Comparison of ENCODE assay signal across 14 cellular contexts in the genomic region with DNA sequence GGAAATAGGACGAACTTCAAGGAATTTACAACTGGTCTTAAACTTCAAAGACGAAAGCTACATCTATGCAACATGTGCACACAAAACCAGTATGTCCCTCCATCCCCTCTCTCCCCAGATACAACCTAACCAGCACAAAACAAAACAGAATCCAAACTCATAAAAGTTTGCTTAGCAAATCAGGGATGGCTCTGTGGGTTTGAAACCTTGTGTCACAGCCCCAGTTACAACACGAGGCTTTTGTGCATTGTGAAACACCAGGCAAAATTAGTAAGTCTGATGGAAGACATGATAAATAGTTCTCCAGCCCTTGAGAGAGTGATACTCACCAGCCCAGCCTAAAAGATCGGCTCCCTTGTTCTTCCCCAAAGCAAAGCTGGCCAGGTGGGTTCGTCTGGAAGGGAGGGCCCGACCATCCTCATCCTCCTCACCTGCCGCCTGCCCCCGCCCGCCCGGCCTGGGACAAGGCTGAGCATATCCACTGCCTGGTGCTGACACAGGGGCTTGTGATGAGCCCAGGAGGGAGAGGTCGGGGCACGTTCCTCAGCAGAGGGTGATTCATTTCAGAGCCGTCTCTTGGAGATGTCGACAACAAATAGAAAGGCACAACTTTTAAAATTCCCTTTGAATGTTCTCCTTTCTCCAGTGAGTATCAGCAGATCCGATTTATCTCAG.
DNase-seq lines count a peak whose midpoint lies in the region; ATAC-seq, FAIRE-seq and TF ChIP-seq lines count a peak whose summit lies in the region.
"Had no signal": no experiment of that assay in that cellular context is flagged by ENCODE, and none has a peak within 500 bp of the region (broad histone marks: within the 10 kb centered on the region; RNA-seq: fewer than 3 reads in every experiment).

No MANE protein-coding gene starts in this region.

- CTCF ChIA-PET in HepG2 (lab: Yijun Ruan, JAX; ENCODE audit: low intra/inter-chr PET ratio, low total read pairs) = no interaction called here

- FAIRE-seq in HepG2 (lab: Jason Lieb, UNC) = no peak
- FAIRE-seq: K562 had no signal

- TF ChIP-seq RAD21 in HepG2 (CRISPR knock-in tag; IDR thresholded peaks at IDR 0.05) = no peak

- intact Hi-C loops in HepG2 (cut with micrococcal nuclease; ENCODE audit: unreplicated experiment) = no loop called here
- intact Hi-C loops in right lobe of liver (cut with DNase I) = no loop called here

- TF ChIP-seq POLR2A in HepG2 (IDR thresholded peaks at IDR 0.05; ENCODE audit: insufficient read depth in 1 of 2, low read depth in 2 of 2, low read length in 2 of 2) (no peak), right lobe of liver (IDR thresholded peaks at IDR 0.05) (no peak)

- H3K9ac ChIP-seq in HepG2 (ENCODE audit: insufficient read depth, low read depth, low read length) = no peak overlapping the region

- H3K36me3 ChIP-seq in HepG2 (replicated peaks in 1 of 2; ENCODE audit: control insufficient read depth in 1 of 2, insufficient read depth in 2 of 2, low read length in 2 of 2) (no peaks in the 10 kb centered on the region), right lobe of liver (no peaks in the 10 kb centered on the region), brain microvascular endothelial cell (replicated peaks) (no peaks in the 10 kb centered on the region), BE2C (no peaks in the 10 kb centered on the region)

- no peaks in the 10 kb centered on the region; the same call in 1 of the 2 replicates for H4K20me1 ChIP-seq in HepG2 (ENCODE audit: insufficient read depth, low read length)

- POLR2A ChIA-PET in HepG2 (lab: Yijun Ruan, JAX) = no interaction called here

- H3K79me2 ChIP-seq in HepG2 (ENCODE audit: insufficient read depth, low read length) = no peaks in the 10 kb centered on the region

- DNase-seq in HepG2 (ENCODE audit: low spot score) (no peak), right lobe of liver (no peak), brain microvascular endothelial cell (peak; percentile 12), islet precursor cell (peak; percentile 80), BE2C (no peak), COR-L47 (lab: John Stamatoyannopoulos, UW) (no peak)
- DNase-seq in central memory CD4-positive, alpha-beta T cell = no peak
- DNase-seq: midbrain, right cardiac atrium, SHP77 treated with DMSO at 0.1 percent for 48 hours had no signal

- no peaks in the 10 kb centered on the region for H3K4me1 ChIP-seq in HepG2 (ENCODE audit: insufficient read depth, low read length)
- no peaks in the 10 kb centered on the region for H3K4me1 ChIP-seq in right lobe of liver
- H3K4me1 ChIP-seq in BE2C = no peaks in the 10 kb centered on the region

- H3K27ac ChIP-seq in HepG2 (ENCODE audit: extremely low read length, insufficient read depth, low read length) (no peak overlapping the region), right lobe of liver (no peak overlapping the region), brain microvascular endothelial cell (no peak overlapping the region)

- H3K9me3 ChIP-seq in HepG2 (ENCODE audit: low read length) = no peaks in the 10 kb centered on the region
- H3K9me3 ChIP-seq in right lobe of liver = no peaks in the 10 kb centered on the region
- H3K9me3 ChIP-seq in BE2C = no peaks in the 10 kb centered on the region

- TF ChIP-seq CTCF in HepG2 (CRISPR knock-in tag; IDR thresholded peaks at IDR 0.05) (no peak), right lobe of liver (IDR thresholded peaks at IDR 0.05) (no peak), brain microvascular endothelial cell (IDR thresholded peaks at IDR 0.05; ENCODE audit: low read depth, low read length, missing control alignments) (no peak), BE2C (IDR thresholded peaks at IDR 0.05; ENCODE audit: low read depth, low read length) (no peak)

- no peak overlapping the region for H3K4me3 ChIP-seq in HepG2 (replicated peaks in 1 of 3; ENCODE audit: insufficient read depth in 1 of 3, low read depth in 2 of 3, low read length in 3 of 3)
- no peak overlapping the region for H3K4me3 ChIP-seq in right lobe of liver
- H3K4me3 ChIP-seq in brain microvascular endothelial cell (ENCODE audit: low read depth, low read length) = no peak overlapping the region
- no peak overlapping the region for H3K4me3 ChIP-seq in BE2C (ENCODE audit: low read depth, low read length)
- H3K4me3 ChIP-seq: K562 had no signal

- H2AFZ ChIP-seq in HepG2 (ENCODE audit: low read length) = no peak overlapping the region

- no peak overlapping the region for H3K4me2 ChIP-seq in HepG2 (ENCODE audit: low read depth, low read length)

- no peak for TF ChIP-seq EP300 in HepG2 (IDR thresholded peaks at IDR 0.05; ENCODE audit: low read depth in 2 of 2, low read length in 2 of 2)
- no peak for TF ChIP-seq EP300 in HepG2 (CRISPR knock-in tag; IDR thresholded peaks at IDR 0.05; ENCODE audit: borderline replicate concordance)

- WGBS in HepG2 (ENCODE audit: low lambda C conversion rate) = 18% methylated on average over 15 of the region's 15 CpGs
- 29% methylated on average over 5 of the region's 15 CpGs for WGBS in right lobe of liver (ENCODE audit: insufficient coverage, low coverage, low lambda C conversion rate, missing lambda C conversion rate)

- ATAC-seq in HepG2 (no peak; the same call in 2 of the 3 replicates), right lobe of liver (no peak), GM18511 (IDR thresholded peaks at IDR 0.05; ENCODE audit: unreplicated experiment) (no peak)
- ATAC-seq: activated CD4-positive, CD25-positive, alpha-beta regulatory T cell treated with anti-CD3 and anti-CD28 coated beads, Interleukin-2, amount 50 U/mL, for 24 hours; activated T-helper 17 cell treated with anti-CD3 and anti-CD28 coated beads, Interleukin-2, amount 50 U/mL, for 72 hours; K562; right cardiac atrium had no signal

- in situ Hi-C loops in HepG2 (cut with HindIII; ENCODE audit: extremely low pct_ligation_motif_present, low pct_unique_long_range_greater_than_20kb) = no loop called here
- in situ Hi-C loops in brain microvascular endothelial cell (cut with HindIII; ENCODE audit: low pct_ligation_motif_present, low sequenced_read_pairs) = no loop called here

- H3K27me3 ChIP-seq in HepG2 (ENCODE audit: control insufficient read depth in 1 of 2, insufficient read depth in 2 of 2, low read length in 2 of 2) (peaks cover 4 to 49% of the 10 kb centered on the region in 2 experiments; a peak in 3 of 5 replicates), right lobe of liver (peaks cover 0 to 6% of the 10 kb centered on the region in 2 donors), brain microvascular endothelial cell (replicated peaks) (peaks cover 17% of the 10 kb centered on the region), BE2C (no peaks in the 10 kb centered on the region)

- BruUV-seq in HepG2 (replicated peaks; lab: Mats Ljungman, UMichigan) = no TSS peak

TF ChIP-seq in HepG2, 621 proteins besides CTCF, POLR2A, EP300 and RAD21:
- TF ChIP-seq, protein P1, sequence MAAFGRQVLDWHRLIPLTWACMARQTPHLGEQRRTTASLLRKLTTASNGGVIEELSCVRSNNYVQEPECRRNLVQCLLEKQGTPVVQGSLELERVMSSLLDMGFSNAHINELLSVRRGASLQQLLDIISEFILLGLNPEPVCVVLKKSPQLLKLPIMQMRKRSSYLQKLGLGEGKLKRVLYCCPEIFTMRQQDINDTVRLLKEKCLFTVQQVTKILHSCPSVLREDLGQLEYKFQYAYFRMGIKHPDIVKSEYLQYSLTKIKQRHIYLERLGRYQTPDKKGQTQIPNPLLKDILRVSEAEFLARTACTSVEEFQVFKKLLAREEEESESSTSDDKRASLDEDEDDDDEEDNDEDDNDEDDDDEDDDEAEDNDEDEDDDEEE (CRISPR knock-in tag; IDR thresholded peaks at IDR 0.05) = no peak
- TF ChIP-seq CEBPB (IDR thresholded peaks at IDR 0.05; ENCODE audit: borderline replicate concordance, low read depth, low read length) = peak; percentile 35; the same call in 1 of the 2 replicates

Comparison
In these comparisons a context has a peak if more than half of its experiments do, and no peak if none do; other contexts are left out.
1. DNase-seq: peak in brain microvascular endothelial cell (single experiment) and islet precursor cell (single experiment); none in HepG2 (single experiment), right lobe of liver (0 of 3), central memory CD4-positive, alpha-beta T cell (single experiment), BE2C (single experiment) and COR-L47 (single experiment).